In genomic region chr5:141223112-141223783, GRCh38 we compare ENCODE assay signal across 8 cellular contexts. TPM values are rescaled to one million over a fixed set of nuclear protein-coding genes. Genes with fewer than 3 reads are reported as not detected.
DNase-seq lines count a peak whose midpoint lies in the region; ATAC-seq and TF ChIP-seq lines count a peak whose summit lies in the region.

Gene PCDHB14, plus strand, starts transcription at chr5:141223343. Its CDS starts 163 bp downstream, at chr5:141223506.

- peak; percentile 77 for DNase-seq in DMS53 (lab: John Stamatoyannopoulos, UW)
- peak; percentile 32 for DNase-seq in LNCaP clone FGC (ENCODE audit: low read depth)
- DNase-seq in T-cell, result no peak
- DNase-seq in inferior parietal cortex (ENCODE audit: extremely low spot score), result peak; percentile 20
- no peak for DNase-seq in upper lobe of left lung
- DNase-seq in lower leg skin (ENCODE audit: low spot score in 2 of 2), result no peak
- DNase-seq in T-helper 17 cell, result no peak
- no peak for DNase-seq in OCI-M2 (lab: John Stamatoyannopoulos, UW; ENCODE audit: unreplicated experiment)

- H3K4me1 Mint-ChIP-seq in T-cell (peaks cover 0 to 7% (median 6%) of the 10 kb centered on the region in 3 donors), T-helper 17 cell (no peaks in the 10 kb centered on the region)

- H3K27me3 Mint-ChIP-seq in T-cell, result peaks cover 57 to 64% of the 10 kb centered on the region in 2 donors
- peaks cover 29% of the 10 kb centered on the region for H3K27me3 Mint-ChIP-seq in T-helper 17 cell

- H3K4me3 ChIP-seq in LNCaP clone FGC (ENCODE audit: low read depth, low read length) (peak within 1 kb of the TSS; percentile 37), upper lobe of left lung (peak within 1 kb of the TSS in 3 of 4 donors; percentile 2 to 26 (median 7)), lower leg skin (ENCODE audit: low read depth, poor library complexity, severe bottlenecking) (no peak within 1 kb of the TSS)

- no peak within 1 kb of the TSS for H3K27ac Mint-ChIP-seq in T-cell
- no peak within 1 kb of the TSS for H3K27ac Mint-ChIP-seq in T-helper 17 cell

- intact Hi-C loops in lower leg skin (cut with DNase I; ENCODE audit: low total_unique reads), result no loop called here

- TF ChIP-seq POLR2A in upper lobe of left lung (IDR thresholded peaks at IDR 0.05), result no peak
- no peak for TF ChIP-seq POLR2A in lower leg skin (IDR thresholded peaks at IDR 0.05)

- 23 to 31% methylated on average over 15 of the region's 15 CpGs for WGBS in upper lobe of left lung, 2 donors
- 28 to 29% methylated on average over 15 of the region's 15 CpGs for WGBS in lower leg skin, 2 donors

- CTCF ChIA-PET in T-cell (lab: Charles Lee), result interaction anchor here (1.2 to 1.5 kb wide), 4 partner anchors 9 to 341 kb away, joined by 3 to 16 read pairs (median 4); no protein-coding TSS in a partner anchor

- no peaks in the 10 kb centered on the region for H3K4me1 ChIP-seq in upper lobe of left lung

- peaks cover 6 to 31% (median 25%) of the 10 kb centered on the region in 3 donors for H3K9me3 Mint-ChIP-seq in T-cell

- H3K9me3 ChIP-seq in upper lobe of left lung, result peaks cover 57 to 81% (median 67%) of the 10 kb centered on the region in 4 donors
- peaks cover 5% of the 10 kb centered on the region for H3K9me3 ChIP-seq in T-helper 17 cell (ENCODE audit: control insufficient read depth, low read length, poor library complexity, severe bottlenecking)

- POLR2A ChIA-PET in T-cell (lab: Charles Lee), result no interaction called here

- TF ChIP-seq EP300 in upper lobe of left lung (IDR thresholded peaks at IDR 0.05), result no peak

- H3K4me3 Mint-ChIP-seq in T-cell (peak within 1 kb of the TSS in 2 of 3 donors; percentile 4 to 26), T-helper 17 cell (no peak within 1 kb of the TSS)

- TF ChIP-seq CTCF in LNCaP clone FGC (IDR thresholded peaks at IDR 0.05; ENCODE audit: control insufficient read depth, extremely low read depth, insufficient read depth) (peak; percentile 46), upper lobe of left lung (IDR thresholded peaks at IDR 0.05) (no peak), lower leg skin (IDR thresholded peaks at IDR 0.05) (no peak)

- no peaks in the 10 kb centered on the region for H3K27me3 ChIP-seq in upper lobe of left lung

- H3K36me3 Mint-ChIP-seq in T-cell, result peaks cover 3% of the 10 kb centered on the region
- peaks cover 2% of the 10 kb centered on the region for H3K36me3 Mint-ChIP-seq in T-helper 17 cell (ENCODE audit: low read depth)

- H3K27ac ChIP-seq in upper lobe of left lung, result no peak within 1 kb of the TSS

- ATAC-seq in T-cell (replicated peaks in 1 of 4), result no peak
- no peak for ATAC-seq in upper lobe of left lung (ENCODE audit: low FRiP score in 2 of 2)
- ATAC-seq in T-helper 17 cell, result no peak

- H3K36me3 ChIP-seq in upper lobe of left lung, result no peaks in the 10 kb centered on the region

RNA-seq across cellular contexts. Expression of gene PCDHB14, which starts in this region (rescaled TPM):
- under 1 TPM in 1 of 5 donors, not detected in 4; 0.12 TPM for total RNA-seq in T-cell
- 1 to 10 TPM; 1.3 to 5.2 (median 2.7) TPM for total RNA-seq in upper lobe of left lung
- 1 to 10 TPM; 5.4 to 7.5 (median 6.2) TPM for total RNA-seq in lower leg skin
- total RNA-seq in T-helper 17 cell, result not detected

Comparison
In these comparisons a context has a peak if more than half of its experiments do, and no peak if none do; other contexts are left out.
1. DNase-seq: peak in DMS53 (single experiment), LNCaP clone FGC (single experiment) and inferior parietal cortex (single experiment); none in T-cell (0 of 34), upper lobe of left lung (0 of 2), lower leg skin (0 of 2), T-helper 17 cell (0 of 3) and OCI-M2 (single experiment).